ENCODE assay signal across 27 cellular contexts in the genomic region with DNA sequence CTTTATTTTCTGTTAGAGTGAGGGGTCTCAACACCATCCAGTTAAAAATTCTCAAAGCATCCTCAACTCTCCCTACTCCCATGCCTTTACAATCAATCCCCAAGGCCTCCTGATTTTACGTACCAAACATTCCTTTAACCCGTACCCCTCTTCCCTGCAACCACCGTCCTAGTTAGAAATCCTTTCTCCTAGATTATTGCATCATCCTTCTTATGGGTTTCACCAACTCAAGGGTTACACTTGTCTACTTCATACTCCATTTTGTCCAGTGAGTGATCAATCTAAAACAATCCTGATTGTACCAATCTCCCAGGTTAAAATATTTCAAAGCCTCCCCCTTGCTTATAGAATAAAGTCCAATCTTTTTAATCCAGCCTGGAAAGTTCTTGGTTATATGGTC. TPM values are rescaled to one million over a fixed set of nuclear protein-coding genes. Genes with fewer than 3 reads are reported as not detected.
"Had no signal": no experiment of that assay in that cellular context is flagged by ENCODE, and none has a peak within 500 bp of the region (broad histone marks: within the 10 kb centered on the region; RNA-seq: fewer than 3 reads in every experiment).

No MANE protein-coding gene starts in this region.

- H3K27me3 ChIP-seq: left lung, pancreas, sigmoid colon, spleen, upper lobe of right lung, uterus had no signal

- H3K4me1 ChIP-seq: left lung, lower lobe of right lung, pancreas, prostate gland, sigmoid colon, spleen, suprapubic skin, tibial artery, upper lobe of right lung, uterus had no signal

- H3K36me3 ChIP-seq: left lung, lower lobe of right lung, pancreas, prostate gland, sigmoid colon, spleen, suprapubic skin, thoracic aorta, tibial artery, upper lobe of right lung, uterus had no signal

- DNase-seq: hypothalamus; immature natural killer cell; kidney; left colon; left lung; lower lobe of right lung; mesenchymal stem cell; naive thymus-derived CD8-positive, alpha-beta T cell; nucleus accumbens; pancreas; posterior cingulate gyrus; retina; right cardiac atrium; sigmoid colon; small intestine; spleen; stimulated activated CD4-positive, alpha-beta T cell treated with anti-CD3 and anti-CD28 coated beads, Interleukin-4, amount 100 ng/mL, for 24 hours; stimulated activated naive CD4-positive, alpha-beta T cell; tibial artery; trophoblast cell; upper lobe of right lung; uterus had no signal

- H3K27ac ChIP-seq: left lung, lower lobe of right lung, pancreas, prostate gland, sigmoid colon, spleen, suprapubic skin, thoracic aorta, tibial artery, upper lobe of right lung, uterus had no signal

- ATAC-seq: left colon; lower lobe of right lung; naive thymus-derived CD8-positive, alpha-beta T cell; pancreas; right cardiac atrium; stimulated activated effector memory CD8-positive, alpha-beta T cell treated with anti-CD3 and anti-CD28 coated beads, Interleukin-12 subunit alpha, Interleukin-12 subunit beta, amount 100 ng/mL, for 72 hours; upper lobe of right lung had no signal

- FAIRE-seq: islet of Langerhans, kidney, pancreas, small intestine had no signal

- H3K9me3 ChIP-seq: left lung, lower lobe of right lung, pancreas, prostate gland, sigmoid colon, spleen, suprapubic skin, thoracic aorta, tibial artery, upper lobe of right lung, uterus had no signal

- H3K4me3 ChIP-seq: left lung, lower lobe of right lung, pancreas, prostate gland, sigmoid colon, spleen, suprapubic skin, thoracic aorta, tibial artery, upper lobe of right lung, uterus had no signal

RNA-seq across cellular contexts. Expression of gene SOX9, which starts 24.7 kb away (rescaled TPM):
- total RNA-seq: naive thymus-derived CD8-positive, alpha-beta T cell had no signal
- polyA plus RNA-seq: immature natural killer cell; naive thymus-derived CD8-positive, alpha-beta T cell had no signal
